8 cellular contexts compared by ENCODE assay signal in genomic region chr3:127544151-127544805, GRCh38. TPM values are rescaled to one million over a fixed set of nuclear protein-coding genes. Genes with fewer than 3 reads are reported as not detected.
DNase-seq lines count a peak whose midpoint lies in the region; ATAC-seq and TF ChIP-seq lines count a peak whose summit lies in the region.

No MANE protein-coding gene starts in this region.

- H3K9me2 ChIP-seq in GM23338 (ENCODE audit: insufficient read depth): no peaks in the 10 kb centered on the region

- ATAC-seq in GM23338: peak; percentile 78
- peak; percentile 64 for ATAC-seq in T-helper 17 cell
- peak; percentile 56 for ATAC-seq in sciatic nerve
- ATAC-seq in GM21360 (IDR thresholded peaks at IDR 0.05; ENCODE audit: unreplicated experiment): no peak

- H3K9me3 Mint-ChIP-seq in GM23338: no peaks in the 10 kb centered on the region

- H3K9me3 ChIP-seq in T-helper 17 cell (ENCODE audit: control insufficient read depth, low read length, poor library complexity, severe bottlenecking) (no peaks in the 10 kb centered on the region), left ventricle myocardium inferior (replicated peaks) (no peaks in the 10 kb centered on the region)

- DNase-seq in COLO668 (lab: John Stamatoyannopoulos, UW; ENCODE audit: unreplicated experiment) (peak; percentile 72), GM23338 (ENCODE audit: low spot score) (peak; percentile 93), NCI-H128 (lab: John Stamatoyannopoulos, UW; ENCODE audit: unreplicated experiment) (peak; percentile 63), T-helper 17 cell (peak; percentile 33 to 56 (median 40)), amniotic stem cell (lab: John Stamatoyannopoulos, UW) (peak; percentile 13), left ventricle myocardium inferior (peak; percentile 63), sciatic nerve (ENCODE audit: low spot score) (peak; percentile 88)

- H3K4me3 ChIP-seq in GM23338: no peak overlapping the region
- H3K4me3 ChIP-seq in left ventricle myocardium inferior: no peak overlapping the region

- no peak overlapping the region for H3K4me2 ChIP-seq in GM23338

- no peaks in the 10 kb centered on the region for H3K79me2 ChIP-seq in GM23338 (replicated peaks; ENCODE audit: insufficient read depth)

- peaks cover 3% of the 10 kb centered on the region; the same call in 1 of the 2 replicates for H3K4me1 ChIP-seq in GM23338 (ENCODE audit: insufficient read depth)
- H3K4me1 ChIP-seq in left ventricle myocardium inferior: peaks cover 15% of the 10 kb centered on the region

- H3K27ac Mint-ChIP-seq in GM23338 (no peak overlapping the region), T-helper 17 cell (no peak overlapping the region)

- H3K27me3 ChIP-seq in GM23338 (ENCODE audit: insufficient read depth) (peaks cover 9% of the 10 kb centered on the region; the same call in 1 of the 2 replicates), left ventricle myocardium inferior (ENCODE audit: low read depth) (no peaks in the 10 kb centered on the region)

- H3K27ac ChIP-seq in GM23338 (ENCODE audit: low read depth) (no peak overlapping the region), left ventricle myocardium inferior (replicated peaks) (peak overlapping the region; percentile 36)

- intact Hi-C loops in left ventricle myocardium inferior (cut with micrococcal nuclease): loop anchor here (5.0 kb wide), 1 partner anchor 867 kb away; no protein-coding TSS in a partner anchor
- intact Hi-C loops in sciatic nerve (cut with DNase I): loop anchor here (10.0 kb wide), 1 partner anchor 859 kb away; no protein-coding TSS in a partner anchor

- no peak overlapping the region for H3K4me3 Mint-ChIP-seq in GM23338
- H3K4me3 Mint-ChIP-seq in T-helper 17 cell: no peak overlapping the region

- H3K4me1 Mint-ChIP-seq in GM23338 (peaks cover 12% of the 10 kb centered on the region), T-helper 17 cell (peaks cover 17% of the 10 kb centered on the region)

- TF ChIP-seq CTCF in GM23338 (conservative IDR thresholded peaks at IDR 0.05; ENCODE audit: low read depth in 2 of 2) (peak; percentile 72 to 92), left ventricle myocardium inferior (IDR thresholded peaks at IDR 0.05; ENCODE audit: borderline replicate concordance) (peak; percentile 85)

- H4K20me1 ChIP-seq in GM23338 (replicated peaks; ENCODE audit: insufficient read depth): no peaks in the 10 kb centered on the region

- peak overlapping the region; percentile 90; the same call in 1 of the 2 replicates for H2AFZ ChIP-seq in GM23338

- H3K36me3 Mint-ChIP-seq in GM23338 (ENCODE audit: low read depth) (no peaks in the 10 kb centered on the region; the same call in 2 of the 3 replicates), T-helper 17 cell (ENCODE audit: low read depth) (no peaks in the 10 kb centered on the region)

- H3K27me3 Mint-ChIP-seq in GM23338 (ENCODE audit: insufficient read depth, low read depth, poor library complexity) (peaks cover 20% of the 10 kb centered on the region), T-helper 17 cell (peaks cover 9% of the 10 kb centered on the region)

- H3K36me3 ChIP-seq in GM23338 (ENCODE audit: insufficient read depth): no peaks in the 10 kb centered on the region
- H3K36me3 ChIP-seq in left ventricle myocardium inferior: no peaks in the 10 kb centered on the region

- no peaks in the 10 kb centered on the region for H3F3A ChIP-seq in GM23338 (replicated peaks; ENCODE audit: low read depth)

TF ChIP-seq in GM23338, 12 proteins besides CTCF, POLR2A, EP300 and RAD21:
- TF ChIP-seq JUNB (IDR thresholded peaks at IDR 0.05; ENCODE audit: unreplicated experiment) (no peak), ZNF331 (CRISPR knock-in tag; IDR thresholded peaks at IDR 0.05; ENCODE audit: low read depth) (no peak), POLR2AphosphoS5 (IDR thresholded peaks at IDR 0.05; ENCODE audit: low read depth) (no peak), EZH2phosphoT487 (IDR thresholded peaks at IDR 0.05; ENCODE audit: unreplicated experiment) (no peak), ZNF114 (CRISPR knock-in tag; IDR thresholded peaks at IDR 0.05) (no peak), STAT1 (IDR thresholded peaks at IDR 0.05; ENCODE audit: unreplicated experiment) (no peak), EZH2 (IDR thresholded peaks at IDR 0.05; ENCODE audit: low read depth, unreplicated experiment) (no peak)

RNA-seq across cellular contexts. Expression of gene TPRA1, which starts 46.3 kb away (rescaled TPM):
- 24.1 and 30.4 TPM in 2 replicates for total RNA-seq in GM23338 (2014; rRNA removed; shearing (Covaris generic))
- polyA plus RNA-seq in GM23338 (2016; fragmentation: Nextera tagmentation; extraction: Ambion mirVana): 16.7 and 19.4 TPM in 2 replicates
- 10 to 100 TPM; 12.5 to 16.6 TPM for total RNA-seq in T-helper 17 cell
- total RNA-seq in left ventricle myocardium inferior: 17.4 TPM
- 31.3 TPM for total RNA-seq in sciatic nerve

RNA-seq across cellular contexts. Expression of gene MCM2, which starts 53.9 kb away (rescaled TPM):
- 184 and 235 TPM in 2 replicates for total RNA-seq in GM23338 (2014; rRNA removed; shearing (Covaris generic))
- 27.4 and 32.8 TPM in 2 replicates for polyA plus RNA-seq in GM23338 (2016; fragmentation: Nextera tagmentation; extraction: Ambion mirVana)
- 10 to 100 TPM in 1 of 2 donors, 1 to 10 TPM in 1; 8.6 to 11.6 TPM for total RNA-seq in T-helper 17 cell
- 7.6 TPM for total RNA-seq in left ventricle myocardium inferior
- total RNA-seq in sciatic nerve: 4.6 TPM

Comparison
In these comparisons a context has a peak if more than half of its experiments do, and no peak if none do; other contexts are left out.
1. DNase-seq: peak in every context shown above with its lines; median percentile 93 in GM23338; 88 in sciatic nerve; 72 in COLO668; 63 in NCI-H128; 63 in left ventricle myocardium inferior; 40 in T-helper 17 cell; 13 in amniotic stem cell.
2. RNA of gene MCM2, which starts 53.9 kb away (total RNA-seq): 184 to 235 TPM in GM23338; 8.6 to 11.6 TPM in T-helper 17 cell, 7.6 TPM in left ventricle myocardium inferior (single experiment) and 4.6 TPM in sciatic nerve (single experiment); every median in the first group is over 10 times any median in the second.